ENCODE assay signal across 9 cellular contexts in the genomic region with DNA sequence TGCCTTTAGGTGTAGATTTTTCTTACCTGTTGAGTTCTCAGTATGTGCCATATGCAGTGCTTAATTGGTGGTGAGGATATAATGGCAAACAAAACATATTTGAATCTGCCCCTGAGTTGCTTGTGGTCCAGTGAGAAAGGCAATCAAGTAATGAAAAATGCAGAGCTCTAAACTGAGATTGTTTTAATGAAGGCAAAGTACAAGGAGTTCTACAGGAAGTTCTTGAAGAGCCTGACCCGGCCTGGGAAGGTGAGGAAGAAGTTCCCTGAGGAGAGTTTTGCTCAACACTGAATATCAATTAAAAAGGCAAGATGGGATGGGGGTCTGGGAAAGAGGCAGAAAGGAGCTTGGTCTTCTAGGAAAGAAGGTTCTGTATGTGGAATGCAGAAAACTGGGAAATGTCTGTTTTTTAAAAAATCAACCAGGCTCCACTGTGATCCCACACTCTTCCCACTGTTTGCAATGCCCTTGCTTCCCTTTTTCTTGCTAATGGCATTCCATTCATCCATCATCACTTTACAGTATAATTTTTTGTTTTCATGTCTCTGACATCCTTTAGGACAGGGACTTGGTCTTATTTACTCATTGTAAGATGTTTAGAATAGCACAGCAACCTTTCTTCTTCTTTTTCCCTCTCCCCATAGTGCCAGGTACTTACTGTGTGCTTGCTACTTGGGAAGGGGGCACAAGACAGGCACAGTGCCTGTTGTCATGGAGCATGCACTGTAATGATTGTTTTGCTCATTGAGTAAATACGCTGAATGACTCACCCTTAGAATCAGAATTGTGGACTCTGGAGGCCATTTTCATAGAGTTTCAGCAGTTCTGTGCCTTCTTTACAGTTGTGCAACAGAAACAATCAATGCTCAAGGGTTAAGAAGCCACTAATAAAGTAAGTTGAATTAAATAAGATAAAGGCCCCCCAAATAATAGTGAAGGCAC.
DNase-seq lines count a peak whose midpoint lies in the region; ATAC-seq and TF ChIP-seq lines count a peak whose summit lies in the region.
"Had no signal": no experiment of that assay in that cellular context is flagged by ENCODE, and none has a peak within 500 bp of the region (broad histone marks: within the 10 kb centered on the region; RNA-seq: fewer than 3 reads in every experiment).

No MANE protein-coding gene starts in this region.

- H3K4me3 ChIP-seq in mammary epithelial cell (replicated peaks in 1 of 3; ENCODE audit: insufficient read depth in 1 of 3, low read depth in 2 of 3, low read length in 3 of 3) (no peak overlapping the region), mesendoderm (ENCODE audit: low read length) (no peak overlapping the region), neural progenitor cell (no peak overlapping the region)

- intact Hi-C loops in mammary epithelial cell (cut with micrococcal nuclease) = no loop called here

- no peak overlapping the region for H3K4ac ChIP-seq in mesendoderm (ENCODE audit: low read depth, low read length)

- H4K8ac ChIP-seq in mesendoderm (ENCODE audit: low read depth, low read length) = no peak overlapping the region

- no peaks in the 10 kb centered on the region for H3K36me3 ChIP-seq in mammary epithelial cell (ENCODE audit: insufficient read depth, low read length)
- no peaks in the 10 kb centered on the region for H3K36me3 ChIP-seq in mesendoderm (ENCODE audit: control insufficient read depth, insufficient read depth, low read length)
- no peaks in the 10 kb centered on the region for H3K36me3 ChIP-seq in neural progenitor cell

- H4K20me1 ChIP-seq in mammary epithelial cell (ENCODE audit: insufficient read depth, low read length) = no peaks in the 10 kb centered on the region
- peaks cover 36% of the 10 kb centered on the region for H4K20me1 ChIP-seq in neural progenitor cell (ENCODE audit: low read depth)

- no peak overlapping the region for H3K23ac ChIP-seq in mesendoderm (ENCODE audit: low read length)

- H2BK120ac ChIP-seq in mesendoderm (ENCODE audit: low read depth, low read length) = no peak overlapping the region

- dilution Hi-C loops in mammary epithelial cell (cut with HindIII; ENCODE audit: low sequenced_read_pairs) = no loop called here

- peak; percentile 76 for DNase-seq in DMS53 treated with DMSO at 0.1 percent for 48 hours (lab: John Stamatoyannopoulos, UW; ENCODE audit: unreplicated experiment)
- peak; percentile 66 for DNase-seq in NCI-H2029 (lab: John Stamatoyannopoulos, UW)
- peak; percentile 12 for DNase-seq in mammary epithelial cell
- DNase-seq in mesendoderm = peak; percentile 31
- no peak for DNase-seq in COLO829 (ENCODE audit: low spot score)
- DNase-seq in neural progenitor cell (ENCODE audit: low spot score) = no peak
- no peak for DNase-seq in UCSD-AML1 (lab: John Stamatoyannopoulos, UW; ENCODE audit: unreplicated experiment)
- DNase-seq: NK-92 treated with Interleukin-12 subunit alpha and Interleukin-12 subunit beta, amount 100 ng/mL, for 24 hours had no signal

- H3K9ac ChIP-seq in mammary epithelial cell (ENCODE audit: insufficient read depth, low read length) = no peak overlapping the region
- no peak overlapping the region for H3K9ac ChIP-seq in mesendoderm (ENCODE audit: low read length)
- H3K9ac ChIP-seq in neural progenitor cell = no peak overlapping the region

- H3K4me3 Mint-ChIP-seq in neural progenitor cell = no peak overlapping the region

- H2AK5ac ChIP-seq in mesendoderm (ENCODE audit: low read length) = no peak overlapping the region

- H3K27ac Mint-ChIP-seq in neural progenitor cell = no peak overlapping the region

- no TSS peak for BruUV-seq in mammary epithelial cell (replicated peaks; lab: Mats Ljungman, UMichigan)

- H2AFZ ChIP-seq in mammary epithelial cell (ENCODE audit: low read depth, low read length) (no peak overlapping the region), neural progenitor cell (replicated peaks) (no peak overlapping the region)

- H3K18ac ChIP-seq in mesendoderm (ENCODE audit: low read length) = no peak overlapping the region

- peaks cover 2% of the 10 kb centered on the region for H3K27me3 Mint-ChIP-seq in neural progenitor cell (ENCODE audit: insufficient read depth, low read depth)

- peaks cover 15% of the 10 kb centered on the region for H3K79me1 ChIP-seq in mesendoderm (ENCODE audit: low read length)

- CTCF ChIA-PET in mammary epithelial cell (lab: Charles Lee; ENCODE audit: low non-redundant PET) = no interaction called here

- no peak overlapping the region for H3K56ac ChIP-seq in mesendoderm (ENCODE audit: low read length)

- H3K4me2 ChIP-seq in mammary epithelial cell (ENCODE audit: insufficient read depth, low read depth, low read length) = no peak overlapping the region
- H3K4me2 ChIP-seq in mesendoderm (ENCODE audit: low read length) = no peak overlapping the region
- no peak overlapping the region for H3K4me2 ChIP-seq in neural progenitor cell

- no peaks in the 10 kb centered on the region for H3K27me3 ChIP-seq in mammary epithelial cell (ENCODE audit: insufficient read depth, low read length)
- H3K27me3 ChIP-seq in mesendoderm (ENCODE audit: insufficient read depth, low read length, poor library complexity) = no peaks in the 10 kb centered on the region
- no peaks in the 10 kb centered on the region for H3K27me3 ChIP-seq in neural progenitor cell

- peaks cover 30% of the 10 kb centered on the region for H3K4me1 Mint-ChIP-seq in neural progenitor cell

- peaks cover 7% of the 10 kb centered on the region for H3K79me2 ChIP-seq in mammary epithelial cell (ENCODE audit: insufficient read depth, low read length)
- H3K79me2 ChIP-seq in mesendoderm (ENCODE audit: control insufficient read depth, insufficient read depth, low read length) = no peaks in the 10 kb centered on the region
- H3K79me2 ChIP-seq in neural progenitor cell (ENCODE audit: low read depth) = peaks cover 6% of the 10 kb centered on the region

- H3K4me1 ChIP-seq in mammary epithelial cell (ENCODE audit: insufficient read depth, low read length) = peaks cover 5% of the 10 kb centered on the region
- peaks cover 7% of the 10 kb centered on the region for H3K4me1 ChIP-seq in mesendoderm (ENCODE audit: control insufficient read depth, low read depth, low read length)
- H3K4me1 ChIP-seq in neural progenitor cell = peaks cover 17% of the 10 kb centered on the region

- TF ChIP-seq CTCF in mammary epithelial cell (conservative IDR thresholded peaks at IDR 0.05 in 1 of 2, IDR thresholded peaks at IDR 0.05 in 1 of 2; ENCODE audit: extremely low read depth in 1 of 2, insufficient read depth in 1 of 2, low read depth in 1 of 2, low read length in 2 of 2) (no peak), neural progenitor cell (IDR thresholded peaks at IDR 0.05) (no peak)

- in situ Hi-C loops in mammary epithelial cell (cut with MboI; ENCODE audit: low sequenced_read_pairs in 2 of 2) = no loop called here

- H3K9me3 Mint-ChIP-seq in neural progenitor cell = no peaks in the 10 kb centered on the region

- no peak overlapping the region for H3K27ac ChIP-seq in mammary epithelial cell (ENCODE audit: insufficient read depth, low read depth, low read length)
- H3K27ac ChIP-seq in mesendoderm (ENCODE audit: low read depth, low read length) = no peak overlapping the region
- no peak overlapping the region for H3K27ac ChIP-seq in neural progenitor cell

- no peaks in the 10 kb centered on the region for H3K36me3 Mint-ChIP-seq in neural progenitor cell

- 70% methylated on average over 2 of the region's 2 CpGs for whole genome bisulfite sequencing in mammary epithelial cell (ENCODE audit: low coverage, missing lambda C conversion rate)
- WGBS in mesendoderm (ENCODE audit: extremely low coverage, insufficient coverage, low lambda C conversion rate) = no CpG with 5 or more reads among the region's 2 CpGs

- H2BK15ac ChIP-seq in mesendoderm (replicated peaks; ENCODE audit: low read depth) = no peak overlapping the region

- H3K9me3 ChIP-seq in mammary epithelial cell (replicated peaks; ENCODE audit: insufficient read depth, low read length) = no peaks in the 10 kb centered on the region
- no peaks in the 10 kb centered on the region for H3K9me3 ChIP-seq in neural progenitor cell (ENCODE audit: low read depth)

- no peak for ATAC-seq in HG02938 (IDR thresholded peaks at IDR 0.05; ENCODE audit: unreplicated experiment)

- H2BK5ac ChIP-seq in mesendoderm (ENCODE audit: low read length) = no peak overlapping the region

- no peak overlapping the region for H4K5ac ChIP-seq in mesendoderm (ENCODE audit: low read length)

- H3F3A ChIP-seq in neural progenitor cell (ENCODE audit: low read depth) = no peaks in the 10 kb centered on the region

Comparison
In these comparisons a context has a peak if more than half of its experiments do, and no peak if none do; other contexts are left out.
1. DNase-seq: peak in DMS53 treated with DMSO at 0.1 percent for 48 hours (single experiment), NCI-H2029 (single experiment), mammary epithelial cell (single experiment) and mesendoderm (single experiment); none in COLO829 (single experiment), neural progenitor cell (single experiment) and UCSD-AML1 (single experiment).